Comparison of ENCODE assay signal across 8 cellular contexts in the genomic region with DNA sequence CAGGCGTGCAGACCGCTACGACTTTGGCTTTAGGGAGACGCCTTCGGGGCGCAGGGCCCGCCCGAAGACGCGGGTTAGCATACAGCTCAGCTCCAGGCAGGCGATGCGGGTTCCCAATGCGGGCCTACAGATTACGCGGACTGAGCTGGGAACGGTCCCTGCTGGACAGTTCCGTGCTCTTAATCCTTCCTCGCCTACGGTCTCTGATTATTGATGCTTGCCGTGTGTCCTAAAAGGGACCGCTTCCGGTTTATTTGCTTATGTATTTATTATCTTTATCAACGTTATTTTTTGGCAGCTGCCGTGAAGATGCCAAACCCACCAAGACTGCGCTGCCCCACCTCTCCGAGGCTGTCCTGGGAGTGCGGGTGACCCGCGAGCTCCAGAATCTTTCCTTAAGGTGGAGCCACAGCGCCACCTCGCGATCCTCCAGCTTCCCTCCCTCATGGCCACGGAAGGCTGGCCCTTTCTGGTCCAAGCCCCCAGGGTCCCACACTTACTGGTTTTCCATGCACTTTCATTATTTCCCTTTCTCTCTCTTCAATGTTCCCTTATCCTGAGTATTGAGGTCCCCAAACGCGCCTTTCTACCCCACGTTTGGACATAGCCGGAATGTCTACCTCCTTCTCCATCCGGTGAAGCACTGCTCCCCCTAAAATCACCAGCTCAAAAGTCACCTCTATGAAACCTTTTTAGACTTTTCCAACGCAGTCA. TPM values are rescaled to one million over a fixed set of nuclear protein-coding genes. Genes with fewer than 3 reads are reported as not detected.
A peak's percentile ranks its signal among the peaks of the same experiment; 100 is the strongest.
DNase-seq lines count a peak whose midpoint lies in the region; ATAC-seq and TF ChIP-seq lines count a peak whose summit lies in the region.

No MANE protein-coding gene starts in this region.

- peak overlapping the region; percentile 52 for H3K4me3 ChIP-seq in AG10803 (ENCODE audit: low read length)

- TF ChIP-seq POLR2A in erythroblast (IDR thresholded peaks at IDR 0.05; ENCODE audit: low read length): no peak

- TF ChIP-seq CTCF in AG10803 (conservative IDR thresholded peaks at IDR 0.05; ENCODE audit: low read length): peak; percentile 90

- H3K4me1 Mint-ChIP-seq in naive B cell: peaks cover 50 to 55% (median 53%) of the 10 kb centered on the region in 3 donors

- H3K4me3 Mint-ChIP-seq in naive B cell: peak overlapping the region; percentile 94 to 99 (median 96)

- no peaks in the 10 kb centered on the region for H3K9me3 Mint-ChIP-seq in naive B cell

- H3K36me3 Mint-ChIP-seq in naive B cell: no peaks in the 10 kb centered on the region

- ATAC-seq in GM18867 (IDR thresholded peaks at IDR 0.05; ENCODE audit: unreplicated experiment) (peak; percentile 66), HG03097 (IDR thresholded peaks at IDR 0.05; ENCODE audit: low FRiP score, unreplicated experiment) (peak; percentile 46), naive B cell (ENCODE audit: low read depth in 2 of 2) (peak; percentile 75 to 76)

- no peaks in the 10 kb centered on the region for H3K27me3 Mint-ChIP-seq in naive B cell

- peak overlapping the region in 5 of 6 donors; percentile 63 to 96 (median 89) for H3K27ac Mint-ChIP-seq in naive B cell

- DNase-seq in AG10803 (ENCODE audit: low read depth) (peak; percentile 67), NCI-H774 (lab: John Stamatoyannopoulos, UW) (peak; percentile 2), erythroblast (lab: John Stamatoyannopoulos, UW) (peak; percentile 59 to 75), naive B cell (peak; percentile 77)
- peak; percentile 74 for DNase-seq in activated CD8-positive, alpha-beta memory T cell treated with anti-CD3 and anti-CD28 coated beads, Interleukin-2, amount 50 U/mL, for 4 hours
- DNase-seq in stimulated activated naive CD4-positive, alpha-beta T cell treated with Interleukin-2 at 50 U/mL for 16 hours (lab: John Stamatoyannopoulos, UW): peak; percentile 50

RNA-seq across cellular contexts. Expression of gene EBF1, which starts 7.0 kb away (rescaled TPM):
- 10 to 100 TPM; 27.7 to 48.4 (median 40.1) TPM for polyA plus RNA-seq in naive B cell (ENCODE audit: low read depth in 6 of 6)

Comparison
In these comparisons a context has a peak if more than half of its experiments do, and no peak if none do; other contexts are left out.
1. Peak in every context shown above with its lines: DNase-seq, ATAC-seq and H3K4me3 ChIP-seq.
2. DNase-seq: peak in every context shown above with its lines; median percentile 77 in naive B cell; 74 in activated CD8-positive, alpha-beta memory T cell treated with anti-CD3 and anti-CD28 coated beads, Interleukin-2, amount 50 U/mL, for 4 hours; 67 in AG10803; 67 in erythroblast; 50 in stimulated activated naive CD4-positive, alpha-beta T cell treated with Interleukin-2 at 50 U/mL for 16 hours; 2 in NCI-H774.